ENCODE assay signal across 13 cellular contexts in genomic region chr19:8269724-8270123, GRCh38. TPM values are rescaled to one million over a fixed set of nuclear protein-coding genes. Genes with fewer than 3 reads are reported as not detected.
DNase-seq lines count a peak whose midpoint lies in the region; ATAC-seq, FAIRE-seq and TF ChIP-seq lines count a peak whose summit lies in the region.
"Had no signal": no experiment of that assay in that cellular context is flagged by ENCODE, and none has a peak within 500 bp of the region (broad histone marks: within the 10 kb centered on the region; RNA-seq: fewer than 3 reads in every experiment).

No MANE protein-coding gene starts in this region.

- 0 out of 3 replicates have a peak, but pooled peaks cover 2% of the 10 kb centered on the region for H3K4me1 ChIP-seq in A549
- peaks cover 27% of the 10 kb centered on the region for H3K4me1 ChIP-seq in DOHH2 (ENCODE audit: control insufficient read depth, low read length)
- peaks cover 0 to 3% of the 10 kb centered on the region in 2 donors for H3K4me1 ChIP-seq in lung (ENCODE audit: control insufficient read depth in 2 of 2, insufficient read depth in 2 of 2, low read length in 2 of 2)
- H3K4me1 ChIP-seq in BE2C: peaks cover 3% of the 10 kb centered on the region; the same call in 1 of the 2 replicates
- H3K4me1 ChIP-seq: prostate gland had no signal

- TF ChIP-seq RAD21 in A549 (conservative IDR thresholded peaks at IDR 0.05 in 1 of 2, IDR thresholded peaks at IDR 0.05 in 1 of 2): no peak

- no peak for TF ChIP-seq CTCF in A549 (IDR thresholded peaks at IDR 0.05)
- no peak for TF ChIP-seq CTCF in DOHH2 (IDR thresholded peaks at IDR 0.05; ENCODE audit: low read depth, low read length, poor library complexity, severe bottlenecking)
- TF ChIP-seq CTCF in activated CD8-positive, alpha-beta T cell treated with anti-CD3 and anti-CD28 coated beads for 36 hours (IDR thresholded peaks at IDR 0.05): no peak
- TF ChIP-seq CTCF in lung (IDR thresholded peaks at IDR 0.05; ENCODE audit: control extremely low read depth, extremely low read depth): no peak
- TF ChIP-seq CTCF in BE2C (IDR thresholded peaks at IDR 0.05; ENCODE audit: low read depth, low read length): no peak

- peak overlapping the region; percentile 99; the same call in 1 of the 3 replicates for H3K4me2 ChIP-seq in A549
- peak overlapping the region; percentile 86 for H3K4me2 ChIP-seq in DOHH2 (ENCODE audit: low read length)

- H3K27me3 ChIP-seq in DOHH2 (ENCODE audit: control insufficient read depth, low read length) (peaks cover 6% of the 10 kb centered on the region; the same call in 1 of the 2 replicates), lung (ENCODE audit: control insufficient read depth, insufficient read depth) (no peaks in the 10 kb centered on the region), BE2C (no peaks in the 10 kb centered on the region)
- H3K27me3 ChIP-seq: heart right ventricle had no signal

- no peak for TF ChIP-seq EP300 in A549 (IDR thresholded peaks at IDR 0.05)

- H3K36me3 ChIP-seq in DOHH2 (ENCODE audit: control insufficient read depth, low read length) (no peaks in the 10 kb centered on the region), lung (ENCODE audit: control insufficient read depth in 2 of 2, insufficient read depth in 2 of 2, low read length in 2 of 2) (no peaks in the 10 kb centered on the region), BE2C (no peaks in the 10 kb centered on the region)
- H3K36me3 ChIP-seq: heart right ventricle, left ventricle myocardium inferior, prostate gland had no signal

- peaks cover 5% of the 10 kb centered on the region for H3K36me3 Mint-ChIP-seq in activated CD8-positive, alpha-beta T cell treated with anti-CD3 and anti-CD28 coated beads for 36 hours (ENCODE audit: low read depth)

- no peak overlapping the region for H3K4me3 ChIP-seq in A549
- peak overlapping the region; percentile 18; the same call in 1 of the 2 replicates for H3K4me3 ChIP-seq in DOHH2 (ENCODE audit: low read length)
- H3K4me3 ChIP-seq in lung: peak overlapping the region; percentile 3
- H3K4me3 ChIP-seq in BE2C (ENCODE audit: low read depth, low read length): no peak overlapping the region

- WGBS in A549 (ENCODE audit: missing lambda C conversion rate): 81% methylated on average over 3 of the region's 3 CpGs
- 87 to 91% methylated on average over 3 of the region's 3 CpGs for WGBS in lung, 2 donors

- peak overlapping the region; percentile 91 for H3K27ac Mint-ChIP-seq in activated CD8-positive, alpha-beta T cell treated with anti-CD3 and anti-CD28 coated beads for 36 hours

- CTCF ChIA-PET in A549 (lab: Yijun Ruan, JAX): interaction anchor here (0.6 to 1.5 kb wide), 6 partner anchors 34 to 1715 kb away, joined by 3 to 7 read pairs (median 3); no protein-coding TSS in a partner anchor
- CTCF ChIA-PET in activated CD8-positive, alpha-beta T cell treated with anti-CD3 and anti-CD28 coated beads for 36 hours (lab: Charles Lee): interaction anchor here (1.6 to 2.0 kb wide), 2 partner anchors 36 to 65 kb away, joined by 3 to 7 read pairs; no protein-coding TSS in a partner anchor

- H3K27ac ChIP-seq in A549 (peak overlapping the region in 1 of 2 experiments; percentile 83; a peak in 1 of 6 replicates), DOHH2 (ENCODE audit: low read depth, low read length) (no peak overlapping the region), lung (ENCODE audit: low read depth in 1 of 2, low read length in 1 of 2) (no peak overlapping the region)

- no peak for TF ChIP-seq POLR2A in A549 (IDR thresholded peaks at IDR 0.05; ENCODE audit: low read length)

- H3K9me3 ChIP-seq in A549 (no peaks in the 10 kb centered on the region), DOHH2 (ENCODE audit: control insufficient read depth, insufficient read depth, low read length) (no peaks in the 10 kb centered on the region), lung (ENCODE audit: control insufficient read depth in 2 of 2, insufficient read depth in 1 of 2, low read length in 1 of 2) (no peaks in the 10 kb centered on the region), BE2C (no peaks in the 10 kb centered on the region; the same call in 1 of the 2 replicates)
- H3K9me3 ChIP-seq: heart right ventricle, left ventricle myocardium inferior, prostate gland had no signal

- no peak for DNase-seq in A549 (ENCODE audit: low read depth in 1 of 2, low spot score in 1 of 2)
- no peak for DNase-seq in activated CD8-positive, alpha-beta T cell treated with anti-CD3 and anti-CD28 coated beads for 36 hours
- peak; percentile 16 for DNase-seq in lung (ENCODE audit: low spot score)
- DNase-seq in stimulated activated CD4-positive, alpha-beta T cell treated with anti-CD3 and anti-CD28 coated beads, Interleukin-4, amount 100 ng/mL, for 1 hour: no peak
- no peak for DNase-seq in BE2C
- DNase-seq in Ammon's horn (ENCODE audit: low spot score): no peak
- DNase-seq: AML-193, heart right ventricle, left ventricle myocardium inferior, T1000 had no signal

- POLR2A ChIA-PET in A549 (lab: Yijun Ruan, JAX): no interaction called here
- POLR2A ChIA-PET in activated CD8-positive, alpha-beta T cell treated with anti-CD3 and anti-CD28 coated beads for 36 hours (lab: Charles Lee): interaction anchor here (0.7 to 1.8 kb wide), 6 partner anchors 13 to 349 kb away, joined by 3 to 5 read pairs (median 3); no protein-coding TSS in a partner anchor

- H3K9me3 Mint-ChIP-seq in activated CD8-positive, alpha-beta T cell treated with anti-CD3 and anti-CD28 coated beads for 36 hours: no peaks in the 10 kb centered on the region

- H3K27me3 Mint-ChIP-seq in activated CD8-positive, alpha-beta T cell treated with anti-CD3 and anti-CD28 coated beads for 36 hours: no peaks in the 10 kb centered on the region

- peaks cover 13% of the 10 kb centered on the region for H3K4me1 Mint-ChIP-seq in activated CD8-positive, alpha-beta T cell treated with anti-CD3 and anti-CD28 coated beads for 36 hours (ENCODE audit: low read depth)

- intact Hi-C loops in activated CD8-positive, alpha-beta T cell treated with anti-CD3 and anti-CD28 coated beads for 36 hours (cut with micrococcal nuclease): loop anchor here (5.0 kb wide), 1 partner anchor 38 kb away; the partner anchor contains the start of gene CD320

- no peaks in the 10 kb centered on the region for H3K79me2 ChIP-seq in DOHH2 (ENCODE audit: control insufficient read depth, low read length)

- FAIRE-seq in A549 (lab: Jason Lieb, UNC): no peak

- no peaks in the 10 kb centered on the region for H3K9me2 ChIP-seq in DOHH2 (replicated peaks; ENCODE audit: control insufficient read depth, low read length)

- H3K4me3 Mint-ChIP-seq in activated CD8-positive, alpha-beta T cell treated with anti-CD3 and anti-CD28 coated beads for 36 hours: peak overlapping the region; percentile 78

- no peak for ATAC-seq in A549
- no peak for ATAC-seq in activated CD8-positive, alpha-beta T cell treated with anti-CD3 and anti-CD28 coated beads for 36 hours
- ATAC-seq in lung (ENCODE audit: insufficient read depth, low FRiP score): no peak
- ATAC-seq in GM19455 (IDR thresholded peaks at IDR 0.05; ENCODE audit: unreplicated experiment): no peak

- H3F3A ChIP-seq in DOHH2 (ENCODE audit: control insufficient read depth, insufficient read depth): peaks cover 12% of the 10 kb centered on the region

- 0 out of 2 replicates have a peak, but pooled peaks cover 2% of the 10 kb centered on the region for H4K20me1 ChIP-seq in DOHH2 (ENCODE audit: control insufficient read depth, insufficient read depth, low read depth, low read length)

TF ChIP-seq in A549, 52 proteins besides CTCF, POLR2A, EP300 and RAD21 (continues in another document):
- TF ChIP-seq GATA3 (IDR thresholded peaks at IDR 0.05; ENCODE audit: borderline replicate concordance) (no peak), PBX3 (IDR thresholded peaks at IDR 0.05) (no peak), SREBF2 (IDR thresholded peaks at IDR 0.05) (no peak)

RNA-seq across cellular contexts. Expression of gene CD320, which starts 38.4 kb away (rescaled TPM):
- polyA plus RNA-seq in A549 (2011; rRNA removed) (27.4 and 28.8 TPM in 2 replicates), A549 (2017; fragmentation: RNase III; extraction: RNeasy Plus Mini Kit Qiagen cat#74134 plus additional on column Dnase treatment) (51.9 to 54.2 TPM (median 54.1 TPM) in 3 replicates), lung (10 to 100 TPM; 38.6 to 55.6 TPM)
- 130 and 158 TPM in 2 replicates for polyA plus RNA-seq in A549 (2012; cell fraction: cytosol; rRNA removed)
- polyA plus RNA-seq in A549 (2012; cell fraction: nucleus; rRNA removed): 175 and 229 TPM in 2 replicates
- polyA minus RNA-seq in A549 (2011; rRNA and poly(A)+ RNA removed): 11.4 and 16.0 TPM in 2 replicates
- 10 to 100 TPM; 59.0 to 62.2 TPM for total RNA-seq in activated CD8-positive, alpha-beta T cell treated with anti-CD3 and anti-CD28 coated beads for 36 hours
- 10 to 100 TPM; 19.1 to 53.8 TPM for total RNA-seq in lung
- 287 TPM for polyA plus RNA-seq in BE2C (2012; ENCODE audit: insufficient read depth, insufficient read length, low read depth)

RNA-seq across cellular contexts. Expression of gene NDUFA7, which starts 51.5 kb away (rescaled TPM):
- polyA plus RNA-seq in A549 (2011; rRNA removed): 29.7 and 44.5 TPM in 2 replicates
- 88.3 and 93.3 TPM in 2 replicates for polyA plus RNA-seq in A549 (2012; cell fraction: cytosol; rRNA removed)
- 74.6 and 91.8 TPM in 2 replicates for polyA plus RNA-seq in A549 (2012; cell fraction: nucleus; rRNA removed)
- 29.0 to 44.0 TPM (median 40.2 TPM) in 3 replicates for polyA plus RNA-seq in A549 (2017; fragmentation: RNase III; extraction: RNeasy Plus Mini Kit Qiagen cat#74134 plus additional on column Dnase treatment)
- polyA minus RNA-seq in A549 (2011; rRNA and poly(A)+ RNA removed): 35.1 and 58.5 TPM in 2 replicates
- 10 to 100 TPM; 72.2 to 84.3 TPM for total RNA-seq in activated CD8-positive, alpha-beta T cell treated with anti-CD3 and anti-CD28 coated beads for 36 hours
- total RNA-seq in lung: 10 to 100 TPM; 10.6 to 54.1 TPM
- 100 to 1,000 TPM; 119 to 239 TPM for polyA plus RNA-seq in lung
- polyA plus RNA-seq in BE2C (2012; ENCODE audit: insufficient read depth, insufficient read length, low read depth): 211 TPM

RNA-seq across cellular contexts. Expression of gene RPS28, which starts 51.6 kb away (rescaled TPM):
- polyA plus RNA-seq in A549 (2011; rRNA removed): 374 and 406 TPM in 2 replicates
- polyA plus RNA-seq in A549 (2012; cell fraction: cytosol; rRNA removed): 710 and 713 TPM in 2 replicates
- 369 and 438 TPM in 2 replicates for polyA plus RNA-seq in A549 (2012; cell fraction: nucleus; rRNA removed)
- 399 to 449 TPM (median 404 TPM) in 3 replicates for polyA plus RNA-seq in A549 (2017; fragmentation: RNase III; extraction: RNeasy Plus Mini Kit Qiagen cat#74134 plus additional on column Dnase treatment)
- 95.9 and 197 TPM in 2 replicates for polyA minus RNA-seq in A549 (2011; rRNA and poly(A)+ RNA removed)
- total RNA-seq in activated CD8-positive, alpha-beta T cell treated with anti-CD3 and anti-CD28 coated beads for 36 hours: 1,000 to 10,000 TPM; 2,450 to 2,492 TPM
- total RNA-seq in lung: 1,000 to 10,000 TPM in 1 of 2 donors, 100 to 1,000 TPM in 1; 847 to 1,744 TPM
- polyA plus RNA-seq in lung: 1,000 to 10,000 TPM in 1 of 2 donors, 100 to 1,000 TPM in 1; 588 to 1,897 TPM
- polyA plus RNA-seq in BE2C (2012; ENCODE audit: insufficient read depth, insufficient read length, low read depth): 1,781 TPM

Comparison
In these comparisons a context has a peak if more than half of its experiments do, and no peak if none do; other contexts are left out.
1. H3K4me3 ChIP-seq: peak in DOHH2 (single experiment) and lung (single experiment); none in A549 (single experiment) and BE2C (single experiment).